In the genomic region with DNA sequence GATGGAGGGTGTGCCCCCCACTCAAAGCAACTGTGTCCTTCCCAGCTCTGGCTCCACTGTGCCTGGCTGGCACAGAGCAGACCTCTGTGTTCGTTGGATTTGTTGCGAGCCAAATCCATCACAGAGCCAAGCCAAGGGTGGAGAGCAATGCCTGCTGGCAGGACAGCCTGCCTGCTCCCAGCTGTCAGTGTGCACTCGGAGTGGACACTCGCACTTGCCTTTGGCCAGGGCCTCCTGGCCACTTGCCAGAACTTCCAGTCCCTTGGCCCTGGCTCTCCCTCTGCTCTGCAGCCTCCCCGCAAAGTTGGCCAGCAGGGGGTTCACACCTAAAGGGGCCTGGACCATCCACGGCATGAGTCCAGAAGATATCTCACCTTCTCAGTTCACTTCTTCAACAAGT, we compare ENCODE assay signal across 25 cellular contexts. TPM values are rescaled to one million over a fixed set of nuclear protein-coding genes. Genes with fewer than 3 reads are reported as not detected.
DNase-seq lines count a peak whose midpoint lies in the region; ATAC-seq, FAIRE-seq and TF ChIP-seq lines count a peak whose summit lies in the region.
"Had no signal": no experiment of that assay in that cellular context is flagged by ENCODE, and none has a peak within 500 bp of the region (broad histone marks: within the 10 kb centered on the region; RNA-seq: fewer than 3 reads in every experiment).

No MANE protein-coding gene starts in this region.

- TF ChIP-seq POLR2A in K562 (conservative IDR thresholded peaks at IDR 0.05), result no peak

- no peak overlapping the region for H3K27ac Mint-ChIP-seq in activated CD8-positive, alpha-beta memory T cell treated with anti-CD3 and anti-CD28 coated beads, Interleukin-2, amount 10 ng/mL, durations not matched to agents 7 days and 5 days
- H3K27ac Mint-ChIP-seq: GM23338; naive B cell; T-helper 2 cell treated with Interferon-gamma antibody and Interleukin-4, amounts not matched to agents 5 μg/mL and 100 μg/mL, for 36 hours had no signal

- BruUV-seq in K562 (replicated peaks; lab: Mats Ljungman, UMichigan), result no TSS peak

- H3K9me3 Mint-ChIP-seq in activated CD8-positive, alpha-beta memory T cell treated with anti-CD3 and anti-CD28 coated beads, Interleukin-2, amount 10 ng/mL, durations not matched to agents 7 days and 5 days (ENCODE audit: low read depth), result no peaks in the 10 kb centered on the region
- H3K9me3 Mint-ChIP-seq: naive B cell had no signal

- TF ChIP-seq CTCF in K562 (IDR thresholded peaks at IDR 0.05 in 2 of 3, conservative IDR thresholded peaks at IDR 0.05 in 1 of 3; ENCODE audit: insufficient read depth in 2 of 3, low read depth in 1 of 3, low read length in 3 of 3), result 0 out of 6 replicates have a peak, but pooled peaks of 1 of the 3 experiments have one; percentile 13
- TF ChIP-seq CTCF in pancreas (IDR thresholded peaks at IDR 0.05), result no peak

- H3K4me3 ChIP-seq in K562 (no peak overlapping the region), pancreas (no peak overlapping the region)
- H3K4me3 ChIP-seq: BLaER1, dorsolateral prefrontal cortex, GM23338, sigmoid colon, uterus had no signal

- peaks cover 5% of the 10 kb centered on the region for H3K9me1 ChIP-seq in K562 (ENCODE audit: control insufficient read depth, insufficient read depth, low read length)

- DNase-seq in G401 (ENCODE audit: low spot score) (peak; percentile 67), K562 (ENCODE audit: extremely low read depth in 1 of 4, low spot score in 3 of 4) (peak in 1 of 4 experiments; percentile 17), left ventricle myocardium superior (peak; percentile 88), pancreas (peak in 5 of 6 donors; percentile 59 to 88 (median 64)), NCI-H1930 (lab: John Stamatoyannopoulos, UW) (no peak), germinal center (ENCODE audit: low spot score) (no peak), NCI-H69 (lab: John Stamatoyannopoulos, UW) (no peak)
- DNase-seq in activated CD8-positive, alpha-beta memory T cell treated with anti-CD3 and anti-CD28 coated beads, Interleukin-2, amount 10 ng/mL, durations not matched to agents 7 days and 5 days, result no peak
- DNase-seq: activated CD4-positive, alpha-beta T cell treated with anti-CD3 and anti-CD28 coated beads, Interleukin-2, amount 50 U/mL, for 1 hour; activated CD8-positive, alpha-beta memory T cell treated with anti-CD3 and anti-CD28 coated beads, Interleukin-2, amount 50 U/mL, for 4 hours; activated effector memory CD4-positive, alpha-beta T cell treated with anti-CD3 and anti-CD28 coated beads, Interleukin-2, amount 50 U/mL, for 16 hours; hippocampal formation; mammary epithelial cell; naive B cell; NCI-H1417 treated with DMSO at 0.1 percent for 48 hours; NCI-H524 treated with DMSO at 0.1 percent for 48 hours; sigmoid colon had no signal

- no peaks in the 10 kb centered on the region for H3K36me3 ChIP-seq in K562 (ENCODE audit: control insufficient read depth, insufficient read depth, low read length)
- peaks cover 0 to 24% (median 4%) of the 10 kb centered on the region in 3 donors for H3K36me3 ChIP-seq in pancreas
- H3K36me3 ChIP-seq: sigmoid colon, uterus had no signal

- peaks cover 11% of the 10 kb centered on the region for H4K20me1 ChIP-seq in K562 (replicated peaks; ENCODE audit: control insufficient read depth, insufficient read depth, low read length)
- H4K20me1 ChIP-seq: BLaER1 had no signal

- intact Hi-C loops in K562 (cut with micrococcal nuclease) (no loop called here), left ventricle myocardium superior (cut with micrococcal nuclease) (no loop called here), pancreas (cut with DNase I) (no loop called here)

- CTCF ChIA-PET in K562 (lab: Yijun Ruan, JAX; ENCODE audit: low intra/inter-chr PET ratio), result no interaction called here
- CTCF ChIA-PET in activated CD8-positive, alpha-beta memory T cell treated with anti-CD3 and anti-CD28 coated beads, Interleukin-2, amount 10 ng/mL, durations not matched to agents 7 days and 5 days (lab: Charles Lee), result interaction anchor here (1.0 kb wide), 1 partner anchor 21 kb away, joined by 3 read pairs; no protein-coding TSS in a partner anchor

- peaks cover 15% of the 10 kb centered on the region for H3K27me3 Mint-ChIP-seq in activated CD8-positive, alpha-beta memory T cell treated with anti-CD3 and anti-CD28 coated beads, Interleukin-2, amount 10 ng/mL, durations not matched to agents 7 days and 5 days

- TF ChIP-seq EP300 in K562 (IDR thresholded peaks at IDR 0.05; ENCODE audit: low read length), result no peak

- POLR2A ChIA-PET in K562 (lab: Yijun Ruan, JAX), result interaction anchor here (0.7 kb wide), 1 partner anchor 129 kb away, joined by 3 read pairs; no protein-coding TSS in a partner anchor

- no peak overlapping the region for H3K9ac ChIP-seq in K562 (ENCODE audit: insufficient read depth in 1 of 2, low read depth in 2 of 2, low read length in 2 of 2)
- H3K9ac ChIP-seq: BLaER1 had no signal

- peaks cover 0 to 6% of the 10 kb centered on the region in 2 experiments; a peak in 1 of 5 replicates for H3K4me1 ChIP-seq in K562 (replicated peaks in 1 of 2; ENCODE audit: control insufficient read depth in 2 of 2, insufficient read depth in 2 of 2, low read length in 2 of 2)
- no peaks in the 10 kb centered on the region for H3K4me1 ChIP-seq in pancreas

- H3K27ac ChIP-seq in K562 (ENCODE audit: extremely low read depth, low read depth, low read length) (no peak overlapping the region), pancreas (no peak overlapping the region)
- H3K27ac ChIP-seq: BLaER1, sigmoid colon had no signal

- 6% methylated on average over 6 of the region's 6 CpGs for WGBS in K562 (ENCODE audit: insufficient coverage, low coverage, missing lambda C conversion rate)
- WGBS in pancreas, 2 donors, result 34 to 37% methylated on average over 6 of the region's 6 CpGs

- FAIRE-seq in K562 (lab: Jason Lieb, UNC) (no peak), pancreas (lab: Jason Lieb, UNC) (no peak)
- FAIRE-seq: islet of Langerhans had no signal

- no peaks in the 10 kb centered on the region for H3K4me1 Mint-ChIP-seq in activated CD8-positive, alpha-beta memory T cell treated with anti-CD3 and anti-CD28 coated beads, Interleukin-2, amount 10 ng/mL, durations not matched to agents 7 days and 5 days
- H3K4me1 Mint-ChIP-seq: GM23338, naive B cell had no signal

- ATAC-seq in K562 (peak; percentile 36), left ventricle myocardium superior (peak; percentile 52), pancreas (peak; percentile 23 to 71 (median 54))
- ATAC-seq in activated CD8-positive, alpha-beta memory T cell treated with anti-CD3 and anti-CD28 coated beads, Interleukin-2, amount 10 ng/mL, durations not matched to agents 7 days and 5 days, result no peak
- ATAC-seq: GM23338 had no signal

- H3K27me3 ChIP-seq in K562 (ENCODE audit: control insufficient read depth in 2 of 2, insufficient read depth in 2 of 2, low read length in 2 of 2) (peaks cover 44 to 76% of the 10 kb centered on the region in 2 experiments), pancreas (no peaks in the 10 kb centered on the region)
- H3K27me3 ChIP-seq: BLaER1, dorsolateral prefrontal cortex, sigmoid colon, uterus had no signal

- no peaks in the 10 kb centered on the region for H3K79me2 ChIP-seq in K562 (ENCODE audit: control insufficient read depth, insufficient read depth, low read length)

- H3K4me2 ChIP-seq in K562 (ENCODE audit: insufficient read depth, low read length), result no peak overlapping the region
- H3K4me2 ChIP-seq: GM23338 had no signal

- no peaks in the 10 kb centered on the region for H3K9me3 ChIP-seq in K562 (replicated peaks; ENCODE audit: control insufficient read depth, insufficient read depth, low read depth, low read length)
- H3K9me3 ChIP-seq in pancreas, result no peaks in the 10 kb centered on the region
- H3K9me3 ChIP-seq: BLaER1, sigmoid colon, uterus had no signal

- no peak for TF ChIP-seq RAD21 in K562 (CRISPR knock-in tag; conservative IDR thresholded peaks at IDR 0.05 in 1 of 2, IDR thresholded peaks at IDR 0.05 in 1 of 2)

- no peaks in the 10 kb centered on the region for H3K36me3 Mint-ChIP-seq in activated CD8-positive, alpha-beta memory T cell treated with anti-CD3 and anti-CD28 coated beads, Interleukin-2, amount 10 ng/mL, durations not matched to agents 7 days and 5 days
- H3K36me3 Mint-ChIP-seq: naive B cell had no signal

- H3K4me3 Mint-ChIP-seq in activated CD8-positive, alpha-beta memory T cell treated with anti-CD3 and anti-CD28 coated beads, Interleukin-2, amount 10 ng/mL, durations not matched to agents 7 days and 5 days, result no peak overlapping the region
- H3K4me3 Mint-ChIP-seq: GM23338; naive B cell; T-helper 2 cell treated with Interferon-gamma antibody and Interleukin-4, amounts not matched to agents 5 μg/mL and 100 μg/mL, for 36 hours had no signal

- no peak overlapping the region for H2AFZ ChIP-seq in K562 (ENCODE audit: low read depth, low read length)
- H2AFZ ChIP-seq: GM23338 had no signal

- in situ Hi-C loops in G401 (cut with HindIII; ENCODE audit: low sequenced_read_pairs), result no loop called here
- in situ Hi-C loops in K562 (cut with MboI), result no loop called here

RNA-seq across cellular contexts. Expression of gene HEYL, which starts 16.4 kb away (rescaled TPM):
- 0.07 and 1.2 TPM in 2 replicates for total RNA-seq in G401 (2014; rRNA removed; shearing (Covaris generic))
- 0.63 and 1.4 TPM in 2 replicates for total RNA-seq in K562 (2011; cell fraction: chromatin; rRNA removed; ENCODE audit: low replicate concordance)
- 0.53 and 1.0 TPM in 2 replicates for total RNA-seq in K562 (2011; cell fraction: nucleolus; rRNA removed)
- total RNA-seq in K562 (2011; cell fraction: nucleoplasm; rRNA removed), result 0.84 and 0.88 TPM in 2 replicates
- total RNA-seq in K562 (2014; rRNA removed), result 0.14 and 0.37 TPM in 2 replicates
- 0.32 and 0.33 TPM in 2 replicates for total RNA-seq in K562 (2014; rRNA removed; fragmentation: Illumina TruSeq; extraction: Trizol)
- total RNA-seq in K562 (2015; rRNA removed; fragmentation: Illumina TruSeq; extraction: Trizol), result 0.15 and 0.22 TPM in 2 replicates
- total RNA-seq in K562 (2021), result 0.78 and 0.89 TPM in 2 replicates
- polyA plus RNA-seq in K562 (2011; rRNA removed), result 0.25 and 0.50 TPM in 2 replicates
- polyA plus RNA-seq in K562 (2011; cell fraction: cytosol; rRNA removed), result 0.38 and 0.48 TPM in 2 replicates
- 0.48 and 0.52 TPM in 2 replicates for polyA plus RNA-seq in K562 (2011; cell fraction: nucleus; rRNA removed)
- 0.56 and 0.89 TPM in 2 replicates for polyA plus RNA-seq in K562 (2012)
- polyA plus RNA-seq in K562 (2014; fragmentation: Illumina TruSeq; extraction: Trizol), result 0.69 and 0.70 TPM in 2 replicates
- polyA plus RNA-seq in K562 (2014; fragmentation: Nextera tagmentation; extraction: Ambion mirVana), result under 1 TPM; 0.13 to 0.14 TPM
- 0.33 and 0.71 TPM in 2 replicates for polyA plus RNA-seq in K562 (2014; rRNA removed)
- 0.48 and 0.53 TPM in 2 replicates for polyA minus RNA-seq in K562 (2011; rRNA and poly(A)+ RNA removed)
- polyA minus RNA-seq in K562 (2011; cell fraction: cytosol; rRNA and poly(A)+ RNA removed), result 0.29 and 0.36 TPM in 2 replicates
- polyA minus RNA-seq in K562 (2011; cell fraction: nucleus; rRNA and poly(A)+ RNA removed), result 0.44 and 0.54 TPM in 2 replicates
- total RNA-seq in left ventricle myocardium superior, result 15.0 TPM
- 10 to 100 TPM; 22.9 to 34.6 (median 32.3) TPM for total RNA-seq in pancreas
- polyA plus RNA-seq in pancreas, result 10 to 100 TPM; 12.0 to 19.3 TPM
- total RNA-seq in activated CD8-positive, alpha-beta memory T cell treated with anti-CD3 and anti-CD28 coated beads, Interleukin-2, amount 10 ng/mL, durations not matched to agents 7 days and 5 days, result not detected
- total RNA-seq: Daoy, mammary epithelial cell had no signal

RNA-seq across cellular contexts. Expression of gene PABPC4, which starts 46.5 kb away (rescaled TPM):
- total RNA-seq in G401 (2014; rRNA removed; shearing (Covaris generic)), result 91.4 and 171 TPM in 2 replicates
- total RNA-seq in K562 (2011; cell fraction: chromatin; rRNA removed; ENCODE audit: low replicate concordance), result 568 TPM in 2 replicates
- 333 and 358 TPM in 2 replicates for total RNA-seq in K562 (2011; cell fraction: nucleolus; rRNA removed)
- 368 and 413 TPM in 2 replicates for total RNA-seq in K562 (2011; cell fraction: nucleoplasm; rRNA removed)
- total RNA-seq in K562 (2014; rRNA removed) (207 and 244 TPM in 2 replicates), K562 (2014; rRNA removed; fragmentation: Illumina TruSeq; extraction: Trizol) (212 and 220 TPM in 2 replicates), K562 (2015; rRNA removed; fragmentation: Illumina TruSeq; extraction: Trizol) (169 and 175 TPM in 2 replicates), K562 (2021) (520 and 526 TPM in 2 replicates), left ventricle myocardium superior (246 TPM), pancreas (100 to 1,000 TPM; 322 to 675 (median 563) TPM)
- polyA plus RNA-seq in K562 (2011; rRNA removed) (145 and 147 TPM in 2 replicates), K562 (2014; fragmentation: Illumina TruSeq; extraction: Trizol) (369 and 413 TPM in 2 replicates), K562 (2014; fragmentation: Nextera tagmentation; extraction: Ambion mirVana) (10 to 100 TPM; 77.7 to 88.4 TPM), K562 (2014; rRNA removed) (264 and 303 TPM in 2 replicates), pancreas (100 to 1,000 TPM; 166 to 263 TPM)
- 136 and 188 TPM in 2 replicates for polyA plus RNA-seq in K562 (2011; cell fraction: cytosol; rRNA removed)
- 574 and 790 TPM in 2 replicates for polyA plus RNA-seq in K562 (2011; cell fraction: nucleus; rRNA removed)
- polyA plus RNA-seq in K562 (2012), result 240 and 315 TPM in 2 replicates
- 134 and 150 TPM in 2 replicates for polyA minus RNA-seq in K562 (2011; rRNA and poly(A)+ RNA removed)
- polyA minus RNA-seq in K562 (2011; cell fraction: cytosol; rRNA and poly(A)+ RNA removed), result 197 and 243 TPM in 2 replicates
- polyA minus RNA-seq in K562 (2011; cell fraction: nucleus; rRNA and poly(A)+ RNA removed), result 113 and 158 TPM in 2 replicates
- total RNA-seq in activated CD8-positive, alpha-beta memory T cell treated with anti-CD3 and anti-CD28 coated beads, Interleukin-2, amount 10 ng/mL, durations not matched to agents 7 days and 5 days, result 100 to 1,000 TPM; 183 to 211 TPM

RNA-seq across cellular contexts. Expression of gene NT5C1A, which starts 48.9 kb away (rescaled TPM):
- not detected in 2 replicates for total RNA-seq in G401 (2014; rRNA removed; shearing (Covaris generic))
- not detected in 2 replicates for total RNA-seq in K562 (2011; cell fraction: chromatin; rRNA removed; ENCODE audit: low replicate concordance)
- total RNA-seq in K562 (2011; cell fraction: nucleolus; rRNA removed), result 0.33 TPM in 1 of 2 replicates, not detected in the other
- total RNA-seq in K562 (2011; cell fraction: nucleoplasm; rRNA removed), result not detected in 2 replicates
- total RNA-seq in K562 (2014; rRNA removed) (not detected in 2 replicates), K562 (2014; rRNA removed; fragmentation: Illumina TruSeq; extraction: Trizol) (not detected in 2 replicates), K562 (2015; rRNA removed; fragmentation: Illumina TruSeq; extraction: Trizol) (not detected in 2 replicates), K562 (2021) (not detected in 2 replicates), left ventricle myocardium superior (39.6 TPM), pancreas (1 to 10 TPM in 4 of 6 donors, under 1 TPM in 2; 0.56 to 4.5 (median 2.3) TPM)
- polyA plus RNA-seq in K562 (2011; rRNA removed) (not detected in 2 replicates), K562 (2014; fragmentation: Illumina TruSeq; extraction: Trizol) (not detected in 2 replicates), K562 (2014; fragmentation: Nextera tagmentation; extraction: Ambion mirVana) (not detected), K562 (2014; rRNA removed) (not detected in 2 replicates), pancreas (under 1 TPM; 0.07 to 0.34 TPM)
- polyA plus RNA-seq in K562 (2011; cell fraction: cytosol; rRNA removed), result not detected in 2 replicates
- polyA plus RNA-seq in K562 (2011; cell fraction: nucleus; rRNA removed), result not detected in 2 replicates
- not detected in 2 replicates for polyA plus RNA-seq in K562 (2012)
- not detected in 2 replicates for polyA minus RNA-seq in K562 (2011; rRNA and poly(A)+ RNA removed)
- not detected in 2 replicates for polyA minus RNA-seq in K562 (2011; cell fraction: cytosol; rRNA and poly(A)+ RNA removed)
- polyA minus RNA-seq in K562 (2011; cell fraction: nucleus; rRNA and poly(A)+ RNA removed), result not detected in 2 replicates
- under 1 TPM in 1 of 2 experiments, not detected in 1; 0.80 TPM for total RNA-seq in activated CD8-positive, alpha-beta memory T cell treated with anti-CD3 and anti-CD28 coated beads, Interleukin-2, amount 10 ng/mL, durations not matched to agents 7 days and 5 days
- total RNA-seq: Daoy, GM23338, sigmoid colon, subcutaneous adipose tissue had no signal
- polyA plus RNA-seq: GM23338, mammary epithelial cell had no signal

Comparison
In these comparisons a context has a peak if more than half of its experiments do, and no peak if none do; other contexts are left out.
1. DNase-seq: peak in G401 (single experiment), left ventricle myocardium superior (single experiment) and pancreas (5 of 6); none in activated CD8-positive, alpha-beta memory T cell treated with anti-CD3 and anti-CD28 coated beads, Interleukin-2, amount 10 ng/mL, durations not matched to agents 7 days and 5 days (single experiment), NCI-H1930 (0 of 2), germinal center (single experiment) and NCI-H69 (single experiment).